In the genomic region with DNA sequence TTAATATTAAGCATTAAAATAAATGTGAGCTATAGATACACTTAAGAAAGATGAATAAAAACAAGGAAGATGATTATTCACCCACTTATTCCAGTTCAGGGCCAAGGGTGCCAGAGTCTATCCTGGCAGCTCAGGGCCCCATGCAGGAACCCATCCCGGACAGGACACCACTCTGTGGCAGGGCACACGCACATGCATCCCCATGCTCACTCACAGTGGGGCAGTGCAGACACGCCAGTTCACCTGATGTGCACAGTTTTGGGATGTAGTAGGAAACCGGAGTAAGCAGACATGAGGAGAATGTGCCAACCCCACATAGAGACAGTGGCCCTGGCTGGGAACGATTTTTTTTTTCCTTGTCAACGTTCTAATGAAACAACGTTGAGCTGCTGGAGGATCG, we compare ENCODE assay signal across 22 cellular contexts. TPM values are rescaled to one million over a fixed set of nuclear protein-coding genes. Genes with fewer than 3 reads are reported as not detected.
DNase-seq lines count a peak whose midpoint lies in the region; ATAC-seq, FAIRE-seq and TF ChIP-seq lines count a peak whose summit lies in the region.
"Had no signal": no experiment of that assay in that cellular context is flagged by ENCODE, and none has a peak within 500 bp of the region (broad histone marks: within the 10 kb centered on the region; RNA-seq: fewer than 3 reads in every experiment).

No MANE protein-coding gene starts in this region.

- no peak overlapping the region for H3K23ac ChIP-seq in trophoblast cell (ENCODE audit: low read length)

- H2AFZ ChIP-seq in neural progenitor cell (replicated peaks) (no peak overlapping the region), trophoblast cell (ENCODE audit: insufficient read depth, low read length, poor library complexity) (no peak overlapping the region)

- H4K20me1 ChIP-seq in neural progenitor cell (ENCODE audit: low read depth), result peaks cover 4% of the 10 kb centered on the region

- H2BK120ac ChIP-seq in trophoblast cell (ENCODE audit: insufficient read depth, low read length, poor library complexity), result no peak overlapping the region

- H3K27me3 ChIP-seq in neural progenitor cell (no peaks in the 10 kb centered on the region), trophoblast cell (ENCODE audit: insufficient read depth, low read length) (no peaks in the 10 kb centered on the region)
- H3K27me3 ChIP-seq: BLaER1 treated with 17β-estradiol and CSF1 and Interleukin-3, amounts not matched to agents 10 nM and 100 nM had no signal

- H3K36me3 ChIP-seq in neural progenitor cell, result peaks cover 31% of the 10 kb centered on the region
- peaks cover 11 to 24% of the 10 kb centered on the region in 2 experiments for H3K36me3 ChIP-seq in trophoblast cell (ENCODE audit: control insufficient read depth in 1 of 2, insufficient read depth in 2 of 2, low read length in 2 of 2)

- no peak overlapping the region for H4K91ac ChIP-seq in trophoblast cell (ENCODE audit: low read depth, low read length)

- H3K79me1 ChIP-seq in trophoblast cell (ENCODE audit: low read length), result no peaks in the 10 kb centered on the region

- H3K27me3 Mint-ChIP-seq in neural progenitor cell (ENCODE audit: insufficient read depth, low read depth), result no peaks in the 10 kb centered on the region
- H3K27me3 Mint-ChIP-seq: B cell; CD4-positive, alpha-beta T cell had no signal

- TF ChIP-seq POLR2A in GM12892 (IDR thresholded peaks at IDR 0.05; ENCODE audit: low read depth, low read length), result no peak

- peak overlapping the region; percentile 53 for H3K27ac Mint-ChIP-seq in neural progenitor cell
- H3K27ac Mint-ChIP-seq: B cell; CD4-positive, alpha-beta T cell; CD8-positive, alpha-beta T cell had no signal

- no peak overlapping the region for H3K9ac ChIP-seq in neural progenitor cell
- no peak overlapping the region for H3K9ac ChIP-seq in trophoblast cell (ENCODE audit: low read length)
- H3K9ac ChIP-seq: BLaER1 treated with 17β-estradiol and CSF1 and Interleukin-3, amounts not matched to agents 10 nM and 100 nM had no signal

- intact Hi-C loops in posterior vena cava (cut with DNase I), result loop anchor here in 1 of 2 donors (10.0 kb wide), 1 partner anchor 1195 kb away; no protein-coding TSS in a partner anchor

- FAIRE-seq in GM12892 (lab: Jason Lieb, UNC), result peak; percentile 30
- FAIRE-seq: A549, D721Med, G401.6, GM12891, GM18507 had no signal

- H3K18ac ChIP-seq in trophoblast cell (ENCODE audit: low read length), result no peak overlapping the region

- no peak overlapping the region for H4K12ac ChIP-seq in trophoblast cell (ENCODE audit: low read depth, low read length)

- H2BK5ac ChIP-seq in trophoblast cell (ENCODE audit: low read depth, low read length, poor library complexity), result no peak overlapping the region

- H3K4me3 ChIP-seq in neural progenitor cell (no peak overlapping the region), trophoblast cell (ENCODE audit: low read depth, low read length) (peak overlapping the region; percentile 11)
- H3K4me3 ChIP-seq: A549; BLaER1 treated with 17β-estradiol and CSF1 and Interleukin-3, amounts not matched to agents 10 nM and 100 nM had no signal

- H3K14ac ChIP-seq in trophoblast cell (ENCODE audit: low read length), result no peak overlapping the region

- H3K4me2 ChIP-seq in neural progenitor cell (no peak overlapping the region), trophoblast cell (ENCODE audit: low read length) (no peak overlapping the region)
- H3K4me2 ChIP-seq: A549; BLaER1 treated with 17β-estradiol and CSF1 and Interleukin-3, amounts not matched to agents 10 nM and 100 nM had no signal

- WGBS in trophoblast cell (ENCODE audit: extremely low coverage, insufficient coverage, insufficient read length), result no CpG with 5 or more reads among the region's 8 CpGs

- H4K8ac ChIP-seq in trophoblast cell (ENCODE audit: low read depth, low read length), result no peak overlapping the region

- no peak overlapping the region for H3K4me3 Mint-ChIP-seq in neural progenitor cell
- H3K4me3 Mint-ChIP-seq: B cell; CD4-positive, alpha-beta T cell; CD8-positive, alpha-beta T cell had no signal

- no peaks in the 10 kb centered on the region for H3K4me1 Mint-ChIP-seq in neural progenitor cell
- H3K4me1 Mint-ChIP-seq: B cell had no signal

- DNase-seq in GM12892 (ENCODE audit: insufficient read length), result no peak
- DNase-seq in neural progenitor cell (ENCODE audit: low spot score), result no peak
- no peak for DNase-seq in trophoblast cell
- peak; percentile 33 for DNase-seq in superior temporal gyrus (ENCODE audit: extremely low spot score)
- no peak for DNase-seq in germinal center (ENCODE audit: low spot score)
- DNase-seq in posterior vena cava (ENCODE audit: low spot score), result no peak
- DNase-seq: AML-193; Caco-2; Calu3; CD4-positive, alpha-beta T cell; CD8-positive, alpha-beta T cell; DMS79 treated with DMSO at 0.1 percent for 48 hours; GF-D8 had no signal

- no peak overlapping the region for H2BK12ac ChIP-seq in trophoblast cell (ENCODE audit: low read length)

- H3K27ac ChIP-seq in neural progenitor cell (no peak overlapping the region), trophoblast cell (ENCODE audit: low read depth, low read length) (no peak overlapping the region)
- H3K27ac ChIP-seq: A549; BLaER1 treated with 17β-estradiol and CSF1 and Interleukin-3, amounts not matched to agents 10 nM and 100 nM; C4-2B had no signal

- H3F3A ChIP-seq in neural progenitor cell (ENCODE audit: low read depth), result no peaks in the 10 kb centered on the region

- no peaks in the 10 kb centered on the region for H3K79me2 ChIP-seq in neural progenitor cell (ENCODE audit: low read depth)
- H3K79me2 ChIP-seq in trophoblast cell (ENCODE audit: control insufficient read depth, insufficient read depth, low read length, poor library complexity), result no peaks in the 10 kb centered on the region

- H3K9me3 Mint-ChIP-seq in neural progenitor cell, result no peaks in the 10 kb centered on the region
- H3K9me3 Mint-ChIP-seq: CD4-positive, alpha-beta T cell; CD8-positive, alpha-beta T cell had no signal

- H3K4ac ChIP-seq in trophoblast cell (ENCODE audit: low read depth, low read length), result no peak overlapping the region

- H3K36me3 Mint-ChIP-seq in neural progenitor cell, result peaks cover 43% of the 10 kb centered on the region

- H3K9me3 ChIP-seq in neural progenitor cell (ENCODE audit: low read depth), result no peaks in the 10 kb centered on the region
- H3K9me3 ChIP-seq in trophoblast cell (ENCODE audit: insufficient read depth, low read depth, low read length), result no peaks in the 10 kb centered on the region
- H3K9me3 ChIP-seq: A549; BLaER1 treated with 17β-estradiol and CSF1 and Interleukin-3, amounts not matched to agents 10 nM and 100 nM; Caco-2 had no signal

- H3K4me1 ChIP-seq in neural progenitor cell (no peaks in the 10 kb centered on the region), trophoblast cell (ENCODE audit: control insufficient read depth in 1 of 2, insufficient read depth in 2 of 2, low read length in 2 of 2) (no peaks in the 10 kb centered on the region)
- H3K4me1 ChIP-seq: A549, Caco-2 had no signal

- no peak for ATAC-seq in HG02610 (IDR thresholded peaks at IDR 0.05; ENCODE audit: unreplicated experiment)
- ATAC-seq: A549; CD8-positive, alpha-beta T cell had no signal

- H2AK5ac ChIP-seq in trophoblast cell (ENCODE audit: low read length), result no peak overlapping the region

- TF ChIP-seq CTCF in neural progenitor cell (IDR thresholded peaks at IDR 0.05), result no peak

RNA-seq across cellular contexts. Expression of gene DICER1, which starts 47.2 kb away (rescaled TPM):
- polyA plus RNA-seq in GM12892 (2012; ENCODE audit: missing spikeins), result 21.2 TPM
- total RNA-seq in neural progenitor cell (ENCODE audit: low replicate concordance) (56.7 and 70.0 TPM in 2 replicates), posterior vena cava (10 to 100 TPM; 52.4 to 52.5 TPM)
- polyA plus RNA-seq in trophoblast cell (2013), result 91.5 and 95.6 TPM in 2 replicates
